In genomic region chr11:76799061-76799804, GRCh38 we compare ENCODE assay signal across 1 cellular context.
TF ChIP-seq lines count a peak whose summit lies in the region.

No MANE protein-coding gene starts in this region.

TF ChIP-seq in K562, 482 proteins besides CTCF, POLR2A, EP300 and RAD21 (continued from another document and continues in another):
- TF ChIP-seq MGA (IDR thresholded peaks at IDR 0.05) = no peak
- TF ChIP-seq ELF2 (CRISPR knock-in tag; IDR thresholded peaks at IDR 0.05) = no peak
- TF ChIP-seq SMARCE1 (IDR thresholded peaks at IDR 0.05) = no peak
- no peak for TF ChIP-seq AFF4 (CRISPR knock-in tag; IDR thresholded peaks at IDR 0.05)
- TF ChIP-seq PBX2 (CRISPR knock-in tag; IDR thresholded peaks at IDR 0.05; ENCODE audit: low read depth) = no peak
- TF ChIP-seq PBX2 (tag; conservative IDR thresholded peaks at IDR 0.05; ENCODE audit: low read depth) = no peak
- TF ChIP-seq KLF16 (IDR thresholded peaks at IDR 0.05) = no peak
- peak; percentile 66; the same call in 1 of the 2 replicates for TF ChIP-seq CTBP1 (IDR thresholded peaks at IDR 0.05; ENCODE audit: borderline replicate concordance)
- TF ChIP-seq HDAC8 (tag; IDR thresholded peaks at IDR 0.05) = no peak
- no peak for TF ChIP-seq ZNF316 (IDR thresholded peaks at IDR 0.05)
- TF ChIP-seq MXI1 (IDR thresholded peaks at IDR 0.05; ENCODE audit: low read depth, low read length) = no peak
- TF ChIP-seq PHF8 (IDR thresholded peaks at IDR 0.05; ENCODE audit: borderline replicate concordance, low read length) = no peak
- TF ChIP-seq ZNF507 (tag; conservative IDR thresholded peaks at IDR 0.05) = no peak
- no peak for TF ChIP-seq TCF15 (CRISPR knock-in tag; IDR thresholded peaks at IDR 0.05)
- 0 out of 2 replicates have a peak, but pooled peaks have one; percentile 69 for TF ChIP-seq KAT7 (CRISPR knock-in tag; IDR thresholded peaks at IDR 0.05; ENCODE audit: borderline replicate concordance)
- peak; percentile 57 for TF ChIP-seq ELF1 (tag; IDR thresholded peaks at IDR 0.05)
- TF ChIP-seq ZNF436 (CRISPR knock-in tag; IDR thresholded peaks at IDR 0.05) = no peak
- no peak for TF ChIP-seq ZNF41 (CRISPR knock-in tag; conservative IDR thresholded peaks at IDR 0.05)
- no peak for TF ChIP-seq USF1 (CRISPR knock-in tag; IDR thresholded peaks at IDR 0.05)
- no peak for TF ChIP-seq ZNF79 (CRISPR knock-in tag; IDR thresholded peaks at IDR 0.05; ENCODE audit: low read depth)
- TF ChIP-seq CBFB (CRISPR knock-in tag; IDR thresholded peaks at IDR 0.05) = peak; percentile 69; the same call in 1 of the 2 replicates
- TF ChIP-seq E2F4 (CRISPR knock-in tag; IDR thresholded peaks at IDR 0.05; ENCODE audit: low read depth) = no peak
- TF ChIP-seq PHF20 (IDR thresholded peaks at IDR 0.05; ENCODE audit: partially characterized antibody) = no peak
- no peak for TF ChIP-seq SP2 (IDR thresholded peaks at IDR 0.05; ENCODE audit: extremely low read depth, low read depth, low read length, poor library complexity, severe bottlenecking)
- no peak for TF ChIP-seq PREB (CRISPR knock-in tag; IDR thresholded peaks at IDR 0.05)
- TF ChIP-seq MYC (IDR thresholded peaks at IDR 0.05; ENCODE audit: low read depth, low read length) = peak; percentile 58; the same call in 1 of the 2 replicates
- no peak for TF ChIP-seq MYC (CRISPR knock-in tag; IDR thresholded peaks at IDR 0.05; ENCODE audit: borderline replicate concordance, low read depth)
- TF ChIP-seq SREBF1 (IDR thresholded peaks at IDR 0.05; ENCODE audit: borderline replicate concordance, low read depth, low read length) = no peak
- TF ChIP-seq ZSCAN29 (IDR thresholded peaks at IDR 0.05) = peak; percentile 72; the same call in 1 of the 2 replicates
- peak; percentile 61 for TF ChIP-seq CXXC5 (CRISPR knock-in tag; IDR thresholded peaks at IDR 0.05)
- no peak for TF ChIP-seq HES1 (IDR thresholded peaks at IDR 0.05; ENCODE audit: low read depth)
- no peak for TF ChIP-seq CHD1 (IDR thresholded peaks at IDR 0.05; ENCODE audit: low read length)
- TF ChIP-seq NKRF (IDR thresholded peaks at IDR 0.05; ENCODE audit: borderline replicate concordance) = no peak
